ENCODE assay signal across 1 cellular context in genomic region chr6:158042245-158042798, GRCh38.
TF ChIP-seq lines count a peak whose summit lies in the region.

No MANE protein-coding gene starts in this region.

TF ChIP-seq in HEK293, 187 proteins besides CTCF, POLR2A, EP300 and RAD21 (continued from another document and continues in another):
- TF ChIP-seq ZXDB (tag by site-specific recombination; IDR thresholded peaks at IDR 0.05) = peak; percentile 66; the same call in 1 of the 2 replicates
- TF ChIP-seq ZNF155 (tag by site-specific recombination; IDR thresholded peaks at IDR 0.05) = no peak
- TF ChIP-seq, protein P1, sequence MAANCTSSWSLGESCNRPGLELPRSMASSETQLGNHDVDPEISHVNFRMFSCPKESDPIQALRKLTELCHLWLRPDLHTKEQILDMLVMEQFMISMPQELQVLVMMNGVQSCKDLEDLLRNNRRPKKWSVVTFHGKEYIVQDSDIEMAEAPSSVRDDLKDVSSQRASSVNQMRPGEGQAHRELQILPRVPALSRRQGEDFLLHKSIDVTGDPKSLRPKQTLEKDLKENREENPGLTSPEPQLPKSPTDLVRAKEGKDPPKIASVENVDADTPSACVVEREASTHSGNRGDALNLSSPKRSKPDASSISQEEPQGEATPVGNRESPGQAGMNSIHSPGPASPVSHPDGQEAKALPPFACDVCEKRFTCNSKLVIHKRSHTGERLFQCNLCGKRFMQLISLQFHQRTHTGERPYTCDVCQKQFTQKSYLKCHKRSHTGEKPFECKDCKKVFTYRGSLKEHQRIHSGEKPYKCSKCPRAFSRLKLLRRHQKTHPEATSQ (tag by site-specific recombination; IDR thresholded peaks at IDR 0.05) = no peak
- TF ChIP-seq, protein P2, sequence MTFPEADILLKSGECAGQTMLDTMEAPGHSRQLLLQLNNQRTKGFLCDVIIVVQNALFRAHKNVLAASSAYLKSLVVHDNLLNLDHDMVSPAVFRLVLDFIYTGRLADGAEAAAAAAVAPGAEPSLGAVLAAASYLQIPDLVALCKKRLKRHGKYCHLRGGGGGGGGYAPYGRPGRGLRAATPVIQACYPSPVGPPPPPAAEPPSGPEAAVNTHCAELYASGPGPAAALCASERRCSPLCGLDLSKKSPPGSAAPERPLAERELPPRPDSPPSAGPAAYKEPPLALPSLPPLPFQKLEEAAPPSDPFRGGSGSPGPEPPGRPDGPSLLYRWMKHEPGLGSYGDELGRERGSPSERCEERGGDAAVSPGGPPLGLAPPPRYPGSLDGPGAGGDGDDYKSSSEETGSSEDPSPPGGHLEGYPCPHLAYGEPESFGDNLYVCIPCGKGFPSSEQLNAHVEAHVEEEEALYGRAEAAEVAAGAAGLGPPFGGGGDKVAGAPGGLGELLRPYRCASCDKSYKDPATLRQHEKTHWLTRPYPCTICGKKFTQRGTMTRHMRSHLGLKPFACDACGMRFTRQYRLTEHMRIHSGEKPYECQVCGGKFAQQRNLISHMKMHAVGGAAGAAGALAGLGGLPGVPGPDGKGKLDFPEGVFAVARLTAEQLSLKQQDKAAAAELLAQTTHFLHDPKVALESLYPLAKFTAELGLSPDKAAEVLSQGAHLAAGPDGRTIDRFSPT (tag by site-specific recombination; IDR thresholded peaks at IDR 0.05) = 0 out of 2 replicates have a peak, but pooled peaks have one; percentile 36
- TF ChIP-seq KLF10 (tag by site-specific recombination; IDR thresholded peaks at IDR 0.05) = no peak
- peak; percentile 95 for TF ChIP-seq ZIC2 (tag by site-specific recombination; IDR thresholded peaks at IDR 0.05)
- TF ChIP-seq ZNF24 (tag by site-specific recombination; IDR thresholded peaks at IDR 0.05) = no peak
- TF ChIP-seq ZNF501 (tag by site-specific recombination; IDR thresholded peaks at IDR 0.05) = 0 out of 2 replicates have a peak, but pooled peaks have one; percentile 28
- TF ChIP-seq ZNF660 (tag by site-specific recombination; IDR thresholded peaks at IDR 0.05) = peak; percentile 59; the same call in 1 of the 2 replicates
- TF ChIP-seq, protein P3, sequence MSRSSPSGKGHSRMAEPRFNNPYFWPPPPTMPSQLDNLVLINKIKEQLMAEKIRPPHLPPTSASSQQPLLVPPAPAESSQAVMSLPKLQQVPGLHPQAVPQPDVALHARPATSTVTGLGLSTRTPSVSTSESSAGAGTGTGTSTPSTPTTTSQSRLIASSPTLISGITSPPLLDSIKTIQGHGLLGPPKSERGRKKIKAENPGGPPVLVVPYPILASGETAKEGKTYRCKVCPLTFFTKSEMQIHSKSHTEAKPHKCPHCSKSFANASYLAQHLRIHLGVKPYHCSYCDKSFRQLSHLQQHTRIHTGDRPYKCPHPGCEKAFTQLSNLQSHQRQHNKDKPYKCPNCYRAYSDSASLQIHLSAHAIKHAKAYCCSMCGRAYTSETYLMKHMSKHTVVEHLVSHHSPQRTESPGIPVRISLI (tag by site-specific recombination; IDR thresholded peaks at IDR 0.05) = no peak
- TF ChIP-seq ZNF473 (tag by site-specific recombination; IDR thresholded peaks at IDR 0.05) = no peak
- no peak for TF ChIP-seq ZNF248 (tag by site-specific recombination; IDR thresholded peaks at IDR 0.05)
- no peak for TF ChIP-seq GLI2 (tag by site-specific recombination; IDR thresholded peaks at IDR 0.05; ENCODE audit: borderline replicate concordance, low read depth)
- TF ChIP-seq ZNF521 (tag by site-specific recombination; IDR thresholded peaks at IDR 0.05) = no peak
- no peak for TF ChIP-seq YY1 (tag by site-specific recombination; IDR thresholded peaks at IDR 0.05)
- no peak for TF ChIP-seq ZNF626 (tag by site-specific recombination; IDR thresholded peaks at IDR 0.05)
- no peak for TF ChIP-seq ZNF184 (tag by site-specific recombination; IDR thresholded peaks at IDR 0.05)
- TF ChIP-seq ZNF138 (tag by site-specific recombination; IDR thresholded peaks at IDR 0.05; ENCODE audit: borderline replicate concordance) = no peak
- peak; percentile 78 for TF ChIP-seq EGR2 (tag by site-specific recombination; IDR thresholded peaks at IDR 0.05; ENCODE audit: low read depth)
- TF ChIP-seq, protein P4, sequence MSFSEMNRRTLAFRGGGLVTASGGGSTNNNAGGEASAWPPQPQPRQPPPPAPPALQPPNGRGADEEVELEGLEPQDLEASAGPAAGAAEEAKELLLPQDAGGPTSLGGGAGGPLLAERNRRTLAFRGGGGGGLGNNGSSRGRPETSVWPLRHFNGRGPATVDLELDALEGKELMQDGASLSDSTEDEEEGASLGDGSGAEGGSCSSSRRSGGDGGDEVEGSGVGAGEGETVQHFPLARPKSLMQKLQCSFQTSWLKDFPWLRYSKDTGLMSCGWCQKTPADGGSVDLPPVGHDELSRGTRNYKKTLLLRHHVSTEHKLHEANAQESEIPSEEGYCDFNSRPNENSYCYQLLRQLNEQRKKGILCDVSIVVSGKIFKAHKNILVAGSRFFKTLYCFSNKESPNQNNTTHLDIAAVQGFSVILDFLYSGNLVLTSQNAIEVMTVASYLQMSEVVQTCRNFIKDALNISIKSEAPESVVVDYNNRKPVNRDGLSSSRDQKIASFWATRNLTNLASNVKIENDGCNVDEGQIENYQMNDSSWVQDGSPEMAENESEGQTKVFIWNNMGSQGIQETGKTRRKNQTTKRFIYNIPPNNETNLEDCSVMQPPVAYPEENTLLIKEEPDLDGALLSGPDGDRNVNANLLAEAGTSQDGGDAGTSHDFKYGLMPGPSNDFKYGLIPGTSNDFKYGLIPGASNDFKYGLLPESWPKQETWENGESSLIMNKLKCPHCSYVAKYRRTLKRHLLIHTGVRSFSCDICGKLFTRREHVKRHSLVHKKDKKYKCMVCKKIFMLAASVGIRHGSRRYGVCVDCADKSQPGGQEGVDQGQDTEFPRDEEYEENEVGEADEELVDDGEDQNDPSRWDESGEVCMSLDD (tag by site-specific recombination; IDR thresholded peaks at IDR 0.05) = no peak
- no peak for TF ChIP-seq HOXC10 (CRISPR knock-in tag; IDR thresholded peaks at IDR 0.05)
- no peak for TF ChIP-seq AEBP2 (tag by site-specific recombination; IDR thresholded peaks at IDR 0.05; ENCODE audit: borderline replicate concordance)
- no peak for TF ChIP-seq ZNF404 (tag by site-specific recombination; IDR thresholded peaks at IDR 0.05)
- no peak for TF ChIP-seq ZNF302 (tag by site-specific recombination; IDR thresholded peaks at IDR 0.05; ENCODE audit: low read depth)
- TF ChIP-seq ZNF211 (tag by site-specific recombination; IDR thresholded peaks at IDR 0.05; ENCODE audit: low read depth) = no peak
- TF ChIP-seq ZNF585B (tag by site-specific recombination; IDR thresholded peaks at IDR 0.05) = no peak
- no peak for TF ChIP-seq ZNF776 (tag by site-specific recombination; IDR thresholded peaks at IDR 0.05; ENCODE audit: borderline replicate concordance)
- no peak for TF ChIP-seq ZSCAN18 (tag by site-specific recombination; IDR thresholded peaks at IDR 0.05)
- no peak for TF ChIP-seq ZNF37A (tag by site-specific recombination; IDR thresholded peaks at IDR 0.05)
- TF ChIP-seq IKZF3 (tag by site-specific recombination; IDR thresholded peaks at IDR 0.05) = peak; percentile 50; the same call in 1 of the 2 replicates
- no peak for TF ChIP-seq ZNF416 (tag by site-specific recombination; IDR thresholded peaks at IDR 0.05)
- no peak for TF ChIP-seq ZNF23 (tag by site-specific recombination; IDR thresholded peaks at IDR 0.05; ENCODE audit: borderline replicate concordance)
- TF ChIP-seq ZNF391 (tag by site-specific recombination; IDR thresholded peaks at IDR 0.05; ENCODE audit: borderline replicate concordance, low read depth) = peak; percentile 14; the same call in 1 of the 2 replicates
- TF ChIP-seq ZNF202 (tag by site-specific recombination; IDR thresholded peaks at IDR 0.05; ENCODE audit: borderline replicate concordance) = no peak
- no peak for TF ChIP-seq ZSCAN16 (tag by site-specific recombination; IDR thresholded peaks at IDR 0.05)
- TF ChIP-seq ZNF701 (tag by site-specific recombination; IDR thresholded peaks at IDR 0.05) = no peak
- TF ChIP-seq, protein P5, sequence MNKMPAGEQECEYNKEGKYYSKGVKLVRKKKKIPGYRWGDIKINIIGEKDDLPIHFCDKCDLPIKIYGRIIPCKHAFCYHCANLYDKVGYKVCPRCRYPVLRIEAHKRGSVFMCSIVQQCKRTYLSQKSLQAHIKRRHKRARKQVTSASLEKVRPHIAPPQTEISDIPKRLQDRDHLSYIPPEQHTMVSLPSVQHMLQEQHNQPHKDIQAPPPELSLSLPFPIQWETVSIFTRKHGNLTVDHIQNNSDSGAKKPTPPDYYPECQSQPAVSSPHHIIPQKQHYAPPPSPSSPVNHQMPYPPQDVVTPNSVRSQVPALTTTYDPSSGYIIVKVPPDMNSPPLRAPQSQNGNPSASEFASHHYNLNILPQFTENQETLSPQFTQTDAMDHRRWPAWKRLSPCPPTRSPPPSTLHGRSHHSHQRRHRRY (tag by site-specific recombination; IDR thresholded peaks at IDR 0.05) = no peak
- no peak for TF ChIP-seq KLF7 (tag by site-specific recombination; IDR thresholded peaks at IDR 0.05; ENCODE audit: borderline replicate concordance)
- TF ChIP-seq SP7 (tag by site-specific recombination; IDR thresholded peaks at IDR 0.05) = peak; percentile 67
- TF ChIP-seq ZFP41 (tag by site-specific recombination; IDR thresholded peaks at IDR 0.05; ENCODE audit: borderline replicate concordance) = no peak
- TF ChIP-seq ZNF530 (tag by site-specific recombination; IDR thresholded peaks at IDR 0.05; ENCODE audit: low read depth) = peak; percentile 16; the same call in 1 of the 2 replicates
- no peak for TF ChIP-seq ZNF433 (tag by site-specific recombination; IDR thresholded peaks at IDR 0.05; ENCODE audit: low read depth)
- TF ChIP-seq, protein P6, sequence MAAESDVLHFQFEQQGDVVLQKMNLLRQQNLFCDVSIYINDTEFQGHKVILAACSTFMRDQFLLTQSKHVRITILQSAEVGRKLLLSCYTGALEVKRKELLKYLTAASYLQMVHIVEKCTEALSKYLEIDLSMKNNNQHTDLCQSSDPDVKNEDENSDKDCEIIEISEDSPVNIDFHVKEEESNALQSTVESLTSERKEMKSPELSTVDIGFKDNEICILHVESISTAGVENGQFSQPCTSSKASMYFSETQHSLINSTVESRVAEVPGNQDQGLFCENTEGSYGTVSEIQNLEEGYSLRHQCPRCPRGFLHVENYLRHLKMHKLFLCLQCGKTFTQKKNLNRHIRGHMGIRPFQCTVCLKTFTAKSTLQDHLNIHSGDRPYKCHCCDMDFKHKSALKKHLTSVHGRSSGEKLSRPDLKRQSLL (tag by site-specific recombination; IDR thresholded peaks at IDR 0.05) = no peak
- TF ChIP-seq ZNF341 (tag by site-specific recombination; IDR thresholded peaks at IDR 0.05; ENCODE audit: low read depth) = no peak
- TF ChIP-seq PRDM1 (tag by site-specific recombination; IDR thresholded peaks at IDR 0.05) = no peak
- TF ChIP-seq, protein P7, sequence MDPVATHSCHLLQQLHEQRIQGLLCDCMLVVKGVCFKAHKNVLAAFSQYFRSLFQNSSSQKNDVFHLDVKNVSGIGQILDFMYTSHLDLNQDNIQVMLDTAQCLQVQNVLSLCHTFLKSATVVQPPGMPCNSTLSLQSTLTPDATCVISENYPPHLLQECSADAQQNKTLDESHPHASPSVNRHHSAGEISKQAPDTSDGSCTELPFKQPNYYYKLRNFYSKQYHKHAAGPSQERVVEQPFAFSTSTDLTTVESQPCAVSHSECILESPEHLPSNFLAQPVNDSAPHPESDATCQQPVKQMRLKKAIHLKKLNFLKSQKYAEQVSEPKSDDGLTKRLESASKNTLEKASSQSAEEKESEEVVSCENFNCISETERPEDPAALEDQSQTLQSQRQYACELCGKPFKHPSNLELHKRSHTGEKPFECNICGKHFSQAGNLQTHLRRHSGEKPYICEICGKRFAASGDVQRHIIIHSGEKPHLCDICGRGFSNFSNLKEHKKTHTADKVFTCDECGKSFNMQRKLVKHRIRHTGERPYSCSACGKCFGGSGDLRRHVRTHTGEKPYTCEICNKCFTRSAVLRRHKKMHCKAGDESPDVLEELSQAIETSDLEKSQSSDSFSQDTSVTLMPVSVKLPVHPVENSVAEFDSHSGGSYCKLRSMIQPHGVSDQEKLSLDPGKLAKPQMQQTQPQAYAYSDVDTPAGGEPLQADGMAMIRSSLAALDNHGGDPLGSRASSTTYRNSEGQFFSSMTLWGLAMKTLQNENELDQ (tag by site-specific recombination; IDR thresholded peaks at IDR 0.05; ENCODE audit: low read depth) = no peak
- TF ChIP-seq ZNF157 (tag by site-specific recombination; IDR thresholded peaks at IDR 0.05) = no peak
- TF ChIP-seq ZNF596 (tag by site-specific recombination; IDR thresholded peaks at IDR 0.05) = no peak
- TF ChIP-seq SETDB1 (IDR thresholded peaks at IDR 0.05; ENCODE audit: insufficient read length, low read length) = no peak
- TF ChIP-seq ZNF677 (tag by site-specific recombination; IDR thresholded peaks at IDR 0.05) = no peak
- no peak for TF ChIP-seq ZNF561 (tag by site-specific recombination; IDR thresholded peaks at IDR 0.05; ENCODE audit: borderline replicate concordance)
- TF ChIP-seq, protein P8, sequence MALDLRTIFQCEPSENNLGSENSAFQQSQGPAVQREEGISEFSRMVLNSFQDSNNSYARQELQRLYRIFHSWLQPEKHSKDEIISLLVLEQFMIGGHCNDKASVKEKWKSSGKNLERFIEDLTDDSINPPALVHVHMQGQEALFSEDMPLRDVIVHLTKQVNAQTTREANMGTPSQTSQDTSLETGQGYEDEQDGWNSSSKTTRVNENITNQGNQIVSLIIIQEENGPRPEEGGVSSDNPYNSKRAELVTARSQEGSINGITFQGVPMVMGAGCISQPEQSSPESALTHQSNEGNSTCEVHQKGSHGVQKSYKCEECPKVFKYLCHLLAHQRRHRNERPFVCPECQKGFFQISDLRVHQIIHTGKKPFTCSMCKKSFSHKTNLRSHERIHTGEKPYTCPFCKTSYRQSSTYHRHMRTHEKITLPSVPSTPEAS (tag by site-specific recombination; IDR thresholded peaks at IDR 0.05) = peak; percentile 67
- no peak for TF ChIP-seq WT1 (tag by site-specific recombination; IDR thresholded peaks at IDR 0.05)
